In the genomic region with DNA sequence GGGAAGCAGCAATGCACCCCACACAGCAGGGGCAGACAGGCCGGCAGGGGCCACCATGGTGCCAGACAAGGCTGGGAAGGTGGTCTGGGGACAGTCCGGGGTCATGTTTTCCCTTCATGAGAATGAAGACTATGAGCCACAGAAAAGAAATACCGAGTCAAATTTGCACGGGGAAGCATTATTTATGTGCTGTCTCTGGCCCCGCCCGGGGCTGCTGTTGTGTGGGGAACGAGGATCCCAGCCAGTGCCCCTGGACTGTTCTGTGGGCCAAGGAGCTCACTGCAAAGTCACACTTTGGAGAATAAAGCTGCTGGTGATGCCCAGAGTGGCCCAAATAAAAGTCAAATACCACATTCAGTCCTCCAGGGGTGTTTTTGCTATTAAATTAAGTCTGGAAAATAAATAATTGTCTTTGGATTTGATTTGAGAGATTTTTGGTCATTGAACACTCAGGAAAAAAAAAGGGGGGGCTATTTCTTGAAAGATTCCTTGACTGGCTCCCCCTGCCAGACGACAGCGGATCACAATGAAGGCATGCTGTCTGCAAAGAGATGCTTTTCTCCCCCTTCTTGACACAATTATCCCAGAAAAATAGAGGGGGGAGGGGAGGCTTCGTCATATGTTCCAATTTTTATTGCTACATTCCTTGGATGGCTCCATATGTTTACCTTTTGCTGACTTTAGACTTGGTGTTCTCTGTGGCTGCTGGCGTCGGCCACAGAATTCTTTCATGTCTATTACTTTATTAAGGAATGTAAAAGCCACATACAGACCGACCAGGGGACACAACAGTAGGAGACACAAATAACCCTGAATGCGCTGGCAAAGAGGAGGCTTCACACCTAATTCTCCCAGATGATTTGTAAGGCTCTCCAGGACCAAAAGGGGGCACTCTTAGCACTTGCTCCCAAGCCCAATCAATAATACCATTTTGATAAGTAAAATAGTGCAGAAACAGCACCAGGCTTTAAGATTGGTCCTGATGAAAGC, we compare ENCODE assay signal across 10 cellular contexts. TPM values are rescaled to one million over a fixed set of nuclear protein-coding genes. Genes with fewer than 3 reads are reported as not detected.
DNase-seq lines count a peak whose midpoint lies in the region; ATAC-seq, FAIRE-seq and TF ChIP-seq lines count a peak whose summit lies in the region.
"Had no signal": no experiment of that assay in that cellular context is flagged by ENCODE, and none has a peak within 500 bp of the region (broad histone marks: within the 10 kb centered on the region; RNA-seq: fewer than 3 reads in every experiment).

No MANE protein-coding gene starts in this region.

- H3K4me1 ChIP-seq in Loucy (ENCODE audit: insufficient read depth, low read length, poor library complexity, severe bottlenecking), result peaks cover 4% of the 10 kb centered on the region
- no peaks in the 10 kb centered on the region for H3K4me1 ChIP-seq in HepG2 (ENCODE audit: insufficient read depth, low read length)
- no peaks in the 10 kb centered on the region for H3K4me1 ChIP-seq in suprapubic skin

- WGBS in HepG2 (ENCODE audit: low lambda C conversion rate), result 18% methylated on average over 14 of the region's 14 CpGs
- 39% methylated on average over 14 of the region's 14 CpGs for WGBS in suprapubic skin

- H3K27me3 ChIP-seq in Loucy (ENCODE audit: insufficient read depth, low read length, poor library complexity, severe bottlenecking) (no peaks in the 10 kb centered on the region), HepG2 (ENCODE audit: control insufficient read depth in 1 of 2, insufficient read depth in 2 of 2, low read length in 2 of 2) (0 out of 5 replicates have a peak, but pooled peaks cover 0 to 4% of the 10 kb centered on the region in 2 experiments), suprapubic skin (peaks cover 8% of the 10 kb centered on the region)
- H3K27me3 ChIP-seq: neutrophil had no signal

- intact Hi-C loops in HepG2 (cut with micrococcal nuclease; ENCODE audit: unreplicated experiment), result loop anchor here (1.0 kb wide), 3 partner anchors 47 to 353 kb away; no protein-coding TSS in a partner anchor

- peak; percentile 26 for TF ChIP-seq CTCF in GM10248 (IDR thresholded peaks at IDR 0.05; ENCODE audit: control extremely low read depth, extremely low read depth, low read depth, missing control alignments)
- peak; percentile 94 for TF ChIP-seq CTCF in Loucy (conservative IDR thresholded peaks at IDR 0.05; ENCODE audit: low read length)
- peak; percentile 53 for TF ChIP-seq CTCF in HepG2 (CRISPR knock-in tag; IDR thresholded peaks at IDR 0.05)
- TF ChIP-seq CTCF in suprapubic skin (IDR thresholded peaks at IDR 0.05), result no peak

- POLR2A ChIA-PET in GM10248 (lab: Yijun Ruan, JAX) (no interaction called here), HepG2 (lab: Yijun Ruan, JAX) (no interaction called here)
- POLR2A ChIA-PET in activated CD8-positive, alpha-beta T cell treated with anti-CD3 and anti-CD28 coated beads, Interleukin-2, amount 10 ng/mL, durations not matched to agents 7 days and 5 days (lab: Charles Lee), result interaction anchor here (0.5 kb wide), 1 partner anchor 9 kb away, joined by 3 read pairs; no protein-coding TSS in a partner anchor

- CTCF ChIA-PET in GM10248 (lab: Yijun Ruan, JAX), result interaction anchor here (0.7 kb wide), 1 partner anchor 14 kb away, joined by 5 read pairs; no protein-coding TSS in a partner anchor
- CTCF ChIA-PET in activated CD8-positive, alpha-beta T cell treated with anti-CD3 and anti-CD28 coated beads, Interleukin-2, amount 10 ng/mL, durations not matched to agents 7 days and 5 days (lab: Charles Lee), result interaction anchor here (0.9 to 2.5 kb wide), 8 partner anchors 16 to 361 kb away, joined by 3 to 36 read pairs (median 3); no protein-coding TSS in a partner anchor
- CTCF ChIA-PET in HepG2 (lab: Yijun Ruan, JAX; ENCODE audit: low intra/inter-chr PET ratio, low total read pairs), result interaction anchor here (0.9 to 1.6 kb wide), 2 partner anchors 353 to 355 kb away, joined by 3 to 4 read pairs; no protein-coding TSS in a partner anchor

- H3K9me3 ChIP-seq in Loucy (ENCODE audit: insufficient read depth, low read depth, low read length) (no peaks in the 10 kb centered on the region), HepG2 (ENCODE audit: low read length) (no peaks in the 10 kb centered on the region), suprapubic skin (no peaks in the 10 kb centered on the region)
- H3K9me3 ChIP-seq: neutrophil had no signal

- FAIRE-seq in HepG2 (lab: Jason Lieb, UNC), result peak; percentile 51

- BruUV-seq in HepG2 (replicated peaks; lab: Mats Ljungman, UMichigan), result no TSS peak

- no peak overlapping the region for H3K4me3 Mint-ChIP-seq in activated CD8-positive, alpha-beta T cell treated with anti-CD3 and anti-CD28 coated beads, Interleukin-2, amount 10 ng/mL, durations not matched to agents 7 days and 5 days
- H3K4me3 Mint-ChIP-seq: activated B cell treated with CpG ODN at 0.5 μM for 24 hours had no signal

- no peaks in the 10 kb centered on the region for H3K9me2 ChIP-seq in Loucy (replicated peaks; ENCODE audit: low read depth, low read length)

- TF ChIP-seq EP300 in HepG2 (IDR thresholded peaks at IDR 0.05; ENCODE audit: low read depth in 2 of 2, low read length in 2 of 2), result no peak
- no peak for TF ChIP-seq EP300 in HepG2 (CRISPR knock-in tag; IDR thresholded peaks at IDR 0.05; ENCODE audit: borderline replicate concordance)
- TF ChIP-seq EP300 in suprapubic skin (IDR thresholded peaks at IDR 0.05), result no peak

- H3K27ac ChIP-seq in HepG2 (ENCODE audit: extremely low read length, insufficient read depth, low read length) (no peak overlapping the region), suprapubic skin (no peak overlapping the region)
- H3K27ac ChIP-seq: neutrophil had no signal

- no peaks in the 10 kb centered on the region for H3K4me1 Mint-ChIP-seq in activated CD8-positive, alpha-beta T cell treated with anti-CD3 and anti-CD28 coated beads, Interleukin-2, amount 10 ng/mL, durations not matched to agents 7 days and 5 days (ENCODE audit: low read depth)
- H3K4me1 Mint-ChIP-seq: activated B cell treated with CpG ODN at 0.5 μM for 24 hours had no signal

- TF ChIP-seq RAD21 in HepG2 (CRISPR knock-in tag; IDR thresholded peaks at IDR 0.05), result peak; percentile 31; the same call in 1 of the 2 replicates

- DNase-seq in GM10248 (ENCODE audit: extremely low spot score) (no peak), HepG2 (ENCODE audit: low spot score) (peak; percentile 27), suprapubic skin (ENCODE audit: low spot score in 2 of 2) (no peak)
- peak; percentile 22 for DNase-seq in activated CD8-positive, alpha-beta T cell treated with anti-CD3 and anti-CD28 coated beads, Interleukin-2, amount 10 ng/mL, durations not matched to agents 7 days and 5 days
- no peak for DNase-seq in effector CD4-positive, alpha-beta T cell
- DNase-seq: activated B cell treated with CpG ODN at 0.5 μM for 24 hours had no signal

- H3K36me3 Mint-ChIP-seq in activated CD8-positive, alpha-beta T cell treated with anti-CD3 and anti-CD28 coated beads, Interleukin-2, amount 10 ng/mL, durations not matched to agents 7 days and 5 days (ENCODE audit: low read depth), result no peaks in the 10 kb centered on the region

- H3K27me3 Mint-ChIP-seq in activated CD8-positive, alpha-beta T cell treated with anti-CD3 and anti-CD28 coated beads, Interleukin-2, amount 10 ng/mL, durations not matched to agents 7 days and 5 days (ENCODE audit: low read depth), result peaks cover 2% of the 10 kb centered on the region
- H3K27me3 Mint-ChIP-seq: activated B cell treated with CpG ODN at 0.5 μM for 24 hours had no signal

- H4K20me1 ChIP-seq in Loucy (ENCODE audit: insufficient read depth, low read length, poor library complexity, severe bottlenecking) (no peaks in the 10 kb centered on the region), HepG2 (ENCODE audit: insufficient read depth, low read length) (no peaks in the 10 kb centered on the region)

- no peaks in the 10 kb centered on the region for H3K9me3 Mint-ChIP-seq in activated CD8-positive, alpha-beta T cell treated with anti-CD3 and anti-CD28 coated beads, Interleukin-2, amount 10 ng/mL, durations not matched to agents 7 days and 5 days (ENCODE audit: insufficient read depth)
- H3K9me3 Mint-ChIP-seq: activated B cell treated with CpG ODN at 0.5 μM for 24 hours had no signal

- H3K27ac Mint-ChIP-seq in activated CD8-positive, alpha-beta T cell treated with anti-CD3 and anti-CD28 coated beads, Interleukin-2, amount 10 ng/mL, durations not matched to agents 7 days and 5 days, result no peak overlapping the region
- H3K27ac Mint-ChIP-seq: activated B cell treated with CpG ODN at 0.5 μM for 24 hours had no signal

- TF ChIP-seq POLR2A in HepG2 (IDR thresholded peaks at IDR 0.05; ENCODE audit: insufficient read depth in 1 of 2, low read depth in 2 of 2, low read length in 2 of 2), result no peak
- no peak for TF ChIP-seq POLR2A in suprapubic skin (IDR thresholded peaks at IDR 0.05)

- H3K36me3 ChIP-seq in Loucy (ENCODE audit: insufficient read depth, low read length) (no peaks in the 10 kb centered on the region), HepG2 (replicated peaks in 1 of 2; ENCODE audit: control insufficient read depth in 1 of 2, insufficient read depth in 2 of 2, low read length in 2 of 2) (no peaks in the 10 kb centered on the region), suprapubic skin (no peaks in the 10 kb centered on the region)
- H3K36me3 ChIP-seq: neutrophil had no signal

- H3K4me3 ChIP-seq in Loucy (ENCODE audit: low read length, poor library complexity, severe bottlenecking), result no peak overlapping the region
- no peak overlapping the region for H3K4me3 ChIP-seq in HepG2 (replicated peaks in 1 of 3; ENCODE audit: insufficient read depth in 1 of 3, low read depth in 2 of 3, low read length in 3 of 3)
- no peak overlapping the region for H3K4me3 ChIP-seq in suprapubic skin

- in situ Hi-C loops in HepG2 (cut with HindIII; ENCODE audit: extremely low pct_ligation_motif_present, low pct_unique_long_range_greater_than_20kb), result no loop called here

- H3K4me2 ChIP-seq in Loucy (ENCODE audit: low read depth, low read length, poor library complexity, severe bottlenecking), result no peak overlapping the region
- H3K4me2 ChIP-seq in HepG2 (ENCODE audit: low read depth, low read length), result no peak overlapping the region

- no peaks in the 10 kb centered on the region for H3K79me2 ChIP-seq in Loucy (ENCODE audit: insufficient read depth, low read length)
- H3K79me2 ChIP-seq in HepG2 (ENCODE audit: insufficient read depth, low read length), result no peaks in the 10 kb centered on the region

- H2AFZ ChIP-seq in Loucy (ENCODE audit: low read length) (no peak overlapping the region), HepG2 (ENCODE audit: low read length) (no peak overlapping the region)

- no peak for ATAC-seq in activated CD8-positive, alpha-beta T cell treated with anti-CD3 and anti-CD28 coated beads, Interleukin-2, amount 10 ng/mL, durations not matched to agents 7 days and 5 days
- peak; percentile 64 for ATAC-seq in HepG2
- no peak for ATAC-seq in HG03045 (IDR thresholded peaks at IDR 0.05; ENCODE audit: unreplicated experiment)
- ATAC-seq in GM19397 (IDR thresholded peaks at IDR 0.05; ENCODE audit: unreplicated experiment), result no peak

- H3K9ac ChIP-seq in Loucy (ENCODE audit: low read depth, low read length, poor library complexity, severe bottlenecking) (no peak overlapping the region), HepG2 (ENCODE audit: insufficient read depth, low read depth, low read length) (no peak overlapping the region)

- no peaks in the 10 kb centered on the region for H3F3A ChIP-seq in Loucy (ENCODE audit: low read depth)

RNA-seq across cellular contexts. Expression of a gene that starts 27.1 kb away (rescaled TPM):
- not detected for total RNA-seq in activated CD8-positive, alpha-beta T cell treated with anti-CD3 and anti-CD28 coated beads, Interleukin-2, amount 10 ng/mL, durations not matched to agents 7 days and 5 days
- not detected in 2 replicates for total RNA-seq in HepG2 (2016; rRNA removed; fragmentation: Illumina TruSeq; extraction: Trizol)
- total RNA-seq in HepG2 (2016; cell fraction: cytosol; rRNA removed; fragmentation: Illumina TruSeq; extraction: Trizol; ENCODE audit: low read depth), result not detected in 2 replicates
- total RNA-seq in HepG2 (2016; cell fraction: insoluble cytoplasmic fraction; rRNA removed; fragmentation: Illumina TruSeq; extraction: Trizol), result not detected in 2 replicates
- not detected in 2 replicates for total RNA-seq in HepG2 (2016; cell fraction: membrane; rRNA removed; fragmentation: Illumina TruSeq; extraction: Trizol)
- total RNA-seq in HepG2 (2016; cell fraction: nucleus; rRNA removed; fragmentation: Illumina TruSeq; extraction: Trizol), result not detected in 2 replicates
- 0.04 TPM in 1 of 2 replicates, not detected in the other for polyA plus RNA-seq in HepG2 (2011; rRNA removed)
- polyA plus RNA-seq in HepG2 (2011; cell fraction: cytosol; rRNA removed), result not detected in 2 replicates
- not detected in 2 replicates for polyA plus RNA-seq in HepG2 (2011; cell fraction: nucleus; rRNA removed)
- polyA plus RNA-seq in HepG2 (2012), result not detected in 2 replicates
- polyA plus RNA-seq in HepG2 (2016; cell fraction: cytosol; fragmentation: Illumina TruSeq; extraction: Trizol; ENCODE audit: low read depth), result not detected in 2 replicates
- polyA plus RNA-seq in HepG2 (2016; cell fraction: insoluble cytoplasmic fraction; fragmentation: Illumina TruSeq; extraction: Trizol; ENCODE audit: low read depth), result not detected in 2 replicates
- not detected in 2 replicates for polyA plus RNA-seq in HepG2 (2016; cell fraction: membrane; fragmentation: Illumina TruSeq; extraction: Trizol; ENCODE audit: low read depth)
- not detected in 2 replicates for polyA plus RNA-seq in HepG2 (2016; cell fraction: nucleus; fragmentation: Illumina TruSeq; extraction: Trizol; ENCODE audit: insufficient read depth, low read depth)
- polyA minus RNA-seq in HepG2 (2011; rRNA and poly(A)+ RNA removed; ENCODE audit: low replicate concordance), result 1.1 TPM in 1 of 2 replicates, not detected in the other
- not detected in 2 replicates for polyA minus RNA-seq in HepG2 (2011; cell fraction: cytosol; rRNA and poly(A)+ RNA removed)
- polyA minus RNA-seq in HepG2 (2011; cell fraction: nucleus; rRNA and poly(A)+ RNA removed), result not detected in 2 replicates
- total RNA-seq in suprapubic skin, result 1 to 10 TPM in 3 of 4 donors, under 1 TPM in 1; 0.81 to 3.1 (median 1.7) TPM
- total RNA-seq: activated B cell treated with CpG ODN at 0.5 μM for 24 hours had no signal

Comparison
In these comparisons a context has a peak if more than half of its experiments do, and no peak if none do; other contexts are left out.
1. DNase-seq: peak in activated CD8-positive, alpha-beta T cell treated with anti-CD3 and anti-CD28 coated beads, Interleukin-2, amount 10 ng/mL, durations not matched to agents 7 days and 5 days (single experiment) and HepG2 (single experiment); none in GM10248 (single experiment), effector CD4-positive, alpha-beta T cell (single experiment) and suprapubic skin (0 of 2).
2. CTCF ChIP-seq: peak in GM10248 (single experiment), Loucy (single experiment) and HepG2 (single experiment); none in suprapubic skin (0 of 2).